In the genomic region with DNA sequence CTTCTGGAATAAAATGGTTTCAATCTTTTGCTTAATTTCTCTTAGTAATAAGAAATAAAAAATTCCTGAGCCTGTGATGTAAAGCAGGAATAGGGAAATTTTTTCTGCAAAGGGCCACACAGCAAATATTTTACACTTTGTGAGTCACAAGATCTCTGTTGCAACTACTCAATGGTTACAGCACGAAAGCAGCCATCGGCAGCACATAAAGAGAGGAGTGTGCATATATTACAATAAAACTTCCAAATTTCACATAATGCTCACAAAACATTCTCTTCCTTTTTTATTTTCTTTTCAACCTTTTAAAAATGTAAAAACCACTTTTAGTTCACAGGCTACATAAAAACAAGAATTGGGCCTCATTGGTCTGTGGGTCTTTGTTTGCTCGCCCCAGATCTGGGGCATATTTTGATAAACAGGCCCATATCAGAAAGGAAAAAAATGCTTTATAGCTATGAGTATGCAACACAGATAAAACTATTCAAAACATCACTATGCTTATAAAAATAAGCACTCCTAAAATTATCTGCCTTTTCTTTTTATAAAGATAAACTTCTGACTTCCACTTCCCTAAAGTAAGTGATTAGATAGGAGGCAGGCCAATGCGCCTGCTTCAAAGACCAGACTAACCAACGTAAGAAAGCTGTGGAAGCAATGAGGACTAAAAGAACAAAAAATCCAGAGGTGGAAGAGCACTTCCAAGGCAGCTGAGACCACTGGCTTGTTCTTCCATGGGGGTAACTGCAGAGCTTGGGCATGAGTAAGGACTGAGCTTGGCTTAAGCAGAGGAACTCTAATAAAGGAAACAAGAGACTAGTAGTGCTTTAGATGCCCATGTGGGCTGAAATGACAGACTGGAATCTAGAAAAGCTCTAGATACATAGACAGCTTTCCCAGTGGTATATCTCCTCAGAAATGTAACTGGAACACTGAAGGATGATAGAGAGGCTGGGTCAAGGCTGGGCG, we compare ENCODE assay signal across 9 cellular contexts. TPM values are rescaled to one million over a fixed set of nuclear protein-coding genes. Genes with fewer than 3 reads are reported as not detected.
DNase-seq lines count a peak whose midpoint lies in the region; ATAC-seq and TF ChIP-seq lines count a peak whose summit lies in the region.
"Had no signal": no experiment of that assay in that cellular context is flagged by ENCODE, and none has a peak within 500 bp of the region (broad histone marks: within the 10 kb centered on the region; RNA-seq: fewer than 3 reads in every experiment).

No MANE protein-coding gene starts in this region.

- peaks cover 5% of the 10 kb centered on the region; the same call in 1 of the 2 replicates for H3K36me3 ChIP-seq in SU-DHL-6 (ENCODE audit: low read length)

- no peak overlapping the region for H2AFZ ChIP-seq in SU-DHL-6 (ENCODE audit: low read depth, low read length, severe bottlenecking)
- H2AFZ ChIP-seq: parathyroid adenoma had no signal

- no peaks in the 10 kb centered on the region for H3K9me2 ChIP-seq in SU-DHL-6 (replicated peaks; ENCODE audit: insufficient read depth, low read length)

- ATAC-seq in GM21529 (IDR thresholded peaks at IDR 0.05; ENCODE audit: unreplicated experiment), result peak; percentile 34
- ATAC-seq in left ventricle myocardium superior, result peak; percentile 22
- no peak for ATAC-seq in HG03159 (IDR thresholded peaks at IDR 0.05; ENCODE audit: unreplicated experiment)

- peak; percentile 8 for DNase-seq in A172 (ENCODE audit: low spot score)
- no peak for DNase-seq in left ventricle myocardium superior
- DNase-seq in head of caudate nucleus, result no peak
- no peak for DNase-seq in DMS79 treated with DMSO at 0.1 percent for 48 hours (lab: John Stamatoyannopoulos, UW)
- no peak for DNase-seq in NCI-H2107 treated with DMSO at 0.1 percent for 48 hours (lab: John Stamatoyannopoulos, UW; ENCODE audit: unreplicated experiment)

- H3K27ac ChIP-seq in SU-DHL-6 (ENCODE audit: low read depth, low read length), result peak overlapping the region; percentile 60
- H3K27ac ChIP-seq: parathyroid adenoma had no signal

- no peaks in the 10 kb centered on the region for H3K9me3 ChIP-seq in SU-DHL-6 (ENCODE audit: insufficient read depth, low read length)

- peaks cover 33% of the 10 kb centered on the region for H4K20me1 ChIP-seq in SU-DHL-6 (ENCODE audit: low read depth, low read length)

- peak overlapping the region; percentile 75 for H3K4me2 ChIP-seq in SU-DHL-6 (ENCODE audit: low read depth, low read length, poor library complexity, severe bottlenecking)

- intact Hi-C loops in left ventricle myocardium superior (cut with micrococcal nuclease) (no loop called here), head of caudate nucleus (cut with DNase I) (no loop called here)

- no peak for TF ChIP-seq CTCF in SU-DHL-6 (IDR thresholded peaks at IDR 0.05; ENCODE audit: insufficient read depth, low read length, poor library complexity, severe bottlenecking)

- H3K4me3 ChIP-seq in SU-DHL-6 (ENCODE audit: insufficient read depth, low read length, poor library complexity, severe bottlenecking), result peak overlapping the region; percentile 38

- peaks cover 21% of the 10 kb centered on the region for H3F3A ChIP-seq in SU-DHL-6 (ENCODE audit: insufficient read depth)

- H3K27me3 ChIP-seq in SU-DHL-6 (ENCODE audit: low read length), result no peaks in the 10 kb centered on the region

- H3K79me2 ChIP-seq in SU-DHL-6 (ENCODE audit: insufficient read depth, low read length), result peaks cover 100% of the 10 kb centered on the region

- H3K9ac ChIP-seq in SU-DHL-6 (ENCODE audit: low read length), result peak overlapping the region; percentile 27
- H3K9ac ChIP-seq: parathyroid adenoma had no signal

RNA-seq across cellular contexts. Expression of gene MYCBP2, which starts 26.4 kb away (rescaled TPM):
- total RNA-seq in A172 (2014; rRNA removed; shearing (Covaris generic)), result 22.6 and 23.7 TPM in 2 replicates
- 44.1 TPM for total RNA-seq in left ventricle myocardium superior
